In genomic region chr12:85237320-85237719, GRCh38 we compare ENCODE assay signal across 27 cellular contexts. TPM values are rescaled to one million over a fixed set of nuclear protein-coding genes. Genes with fewer than 3 reads are reported as not detected.
"Had no signal": no experiment of that assay in that cellular context is flagged by ENCODE, and none has a peak within 500 bp of the region (broad histone marks: within the 10 kb centered on the region; RNA-seq: fewer than 3 reads in every experiment).

No MANE protein-coding gene starts in this region.

- ATAC-seq: activated CD4-positive, CD25-positive, alpha-beta regulatory T cell treated with anti-CD3 and anti-CD28 coated beads, Interleukin-2, amount 50 U/mL, for 24 hours; gastroesophageal sphincter; left cardiac atrium; left ventricle myocardium superior; right lobe of liver had no signal

- DNase-seq: activated CD4-positive, alpha-beta T cell treated with anti-CD3 and anti-CD28 coated beads for 48 hours; activated CD4-positive, alpha-beta T cell treated with anti-CD3 and anti-CD28 coated beads, Interleukin-2, amount 50 U/mL, for 48 hours; activated CD8-positive, alpha-beta memory T cell treated with anti-CD3 and anti-CD28 coated beads for 24 hours; activated effector memory CD4-positive, alpha-beta T cell treated with Interleukin-2 at 50 U/mL for 16 hours; activated naive CD4-positive, alpha-beta T cell treated with anti-CD3 and anti-CD28 coated beads for 36 hours; activated naive CD8-positive, alpha-beta T cell treated with anti-CD3 and anti-CD28 coated beads for 36 hours; amniotic stem cell; brain microvascular endothelial cell; central memory CD4-positive, alpha-beta T cell; endodermal cell; left cardiac atrium; left ventricle myocardium superior; mammary epithelial cell; naive B cell; nephron progenitor cell; right lobe of liver; stimulated activated CD4-positive, alpha-beta T cell treated with anti-CD3 and anti-CD28 coated beads, Interleukin-2, amount 100 ng/mL, for 48 hours; stimulated activated naive CD4-positive, alpha-beta T cell treated with Interleukin-2 at 50 U/mL for 16 hours; T-helper 1 cell; testis; trophoblast cell; WERI-Rb-1 had no signal

RNA-seq across cellular contexts. Expression of gene ALX1, which starts 42.7 kb away (rescaled TPM):
- total RNA-seq: activated naive CD4-positive, alpha-beta T cell treated with anti-CD3 and anti-CD28 coated beads for 36 hours; activated naive CD8-positive, alpha-beta T cell treated with anti-CD3 and anti-CD28 coated beads for 36 hours; gastroesophageal sphincter; left cardiac atrium; left ventricle myocardium superior; mammary epithelial cell; posterior vena cava; renal cortical epithelial cell; right lobe of liver had no signal
- polyA plus RNA-seq: keratinocyte, mammary epithelial cell had no signal
